ENCODE assay signal across 11 cellular contexts in the genomic region with DNA sequence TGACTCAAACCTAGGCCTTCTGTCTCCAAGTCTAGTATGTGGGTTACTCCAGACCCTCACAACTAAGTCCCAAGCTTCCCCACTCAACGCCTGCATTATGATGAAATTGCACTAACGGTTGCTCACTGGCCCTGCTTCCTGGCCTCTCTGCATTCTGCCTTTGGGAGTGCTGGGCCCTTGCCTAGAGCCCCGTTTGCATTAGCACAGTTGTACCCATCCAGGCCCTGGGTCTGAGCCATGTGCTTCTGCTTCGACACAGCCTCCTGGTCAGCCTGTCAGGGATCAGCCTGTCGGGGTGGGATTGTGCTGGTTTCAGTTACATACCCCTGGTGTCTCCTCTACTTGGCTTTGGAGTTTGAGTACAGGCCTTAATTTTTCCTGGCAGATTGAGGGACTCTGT.
"Had no signal": no experiment of that assay in that cellular context is flagged by ENCODE, and none has a peak within 500 bp of the region (broad histone marks: within the 10 kb centered on the region; RNA-seq: fewer than 3 reads in every experiment).

No MANE protein-coding gene starts in this region.

- H3K27me3 Mint-ChIP-seq: activated naive CD4-positive, alpha-beta T cell treated with anti-CD3 and anti-CD28 coated beads, Interleukin-2, amount 50 U/mL, for 24 hours; activated T-cell treated with anti-CD3 and anti-CD28 coated beads, Interleukin-2, amount 50 U/mL, for 24 hours; natural killer cell treated with Interleukin-12 subunit alpha and Interleukin-12 subunit beta and Interleukin-15 and Interleukin-18, amount 100 ng/mL, for 72 hours; stimulated activated naive CD8-positive, alpha-beta T cell treated with anti-CD3 and anti-CD28 coated beads, Interleukin-15, Interleukin-2, amounts not matched to agents 100 ng/mL and 50 ng/mL, for 24 hours had no signal

- H3K27ac Mint-ChIP-seq: activated naive CD4-positive, alpha-beta T cell treated with anti-CD3 and anti-CD28 coated beads, Interleukin-2, amount 50 U/mL, for 24 hours; activated T-cell treated with anti-CD3 and anti-CD28 coated beads, Interleukin-2, amount 50 U/mL, for 24 hours; natural killer cell treated with Interleukin-12 subunit alpha and Interleukin-12 subunit beta and Interleukin-15 and Interleukin-18, amount 100 ng/mL, for 72 hours; stimulated activated naive CD8-positive, alpha-beta T cell treated with anti-CD3 and anti-CD28 coated beads, Interleukin-15, Interleukin-2, amounts not matched to agents 100 ng/mL and 50 ng/mL, for 24 hours had no signal

- H3K4me1 Mint-ChIP-seq: activated naive CD4-positive, alpha-beta T cell treated with anti-CD3 and anti-CD28 coated beads, Interleukin-2, amount 50 U/mL, for 24 hours had no signal

- ATAC-seq: activated CD4-positive, CD25-positive, alpha-beta regulatory T cell treated with anti-CD3 and anti-CD28 coated beads, Interleukin-2, amount 50 U/mL, for 24 hours had no signal

- H3K9me3 Mint-ChIP-seq: activated naive CD4-positive, alpha-beta T cell treated with anti-CD3 and anti-CD28 coated beads, Interleukin-2, amount 50 U/mL, for 24 hours; activated T-cell treated with anti-CD3 and anti-CD28 coated beads, Interleukin-2, amount 50 U/mL, for 24 hours; natural killer cell treated with Interleukin-12 subunit alpha and Interleukin-12 subunit beta and Interleukin-15 and Interleukin-18, amount 100 ng/mL, for 72 hours; stimulated activated naive CD8-positive, alpha-beta T cell treated with anti-CD3 and anti-CD28 coated beads, Interleukin-15, Interleukin-2, amounts not matched to agents 100 ng/mL and 50 ng/mL, for 24 hours had no signal

- DNase-seq: activated effector memory CD4-positive, alpha-beta T cell treated with Interleukin-2 at 50 U/mL for 16 hours; activated T-cell treated with anti-CD3 and anti-CD28 coated beads, Interleukin-2, amount 50 U/mL, for 24 hours; central memory CD4-positive, alpha-beta T cell; cortex of kidney; effector memory CD4-positive, alpha-beta T cell; stimulated activated CD4-positive, alpha-beta T cell treated with anti-CD3 and anti-CD28 coated beads, Interleukin-4, amount 100 ng/mL, for 1 hour; stimulated activated CD8-positive, alpha-beta memory T cell treated with anti-CD3 and anti-CD28 coated beads, Interleukin-4, amount 100 ng/mL, for 48 hours had no signal

- H3K4me3 Mint-ChIP-seq: activated naive CD4-positive, alpha-beta T cell treated with anti-CD3 and anti-CD28 coated beads, Interleukin-2, amount 50 U/mL, for 24 hours; activated T-cell treated with anti-CD3 and anti-CD28 coated beads, Interleukin-2, amount 50 U/mL, for 24 hours; natural killer cell treated with Interleukin-12 subunit alpha and Interleukin-12 subunit beta and Interleukin-15 and Interleukin-18, amount 100 ng/mL, for 72 hours; stimulated activated naive CD8-positive, alpha-beta T cell treated with anti-CD3 and anti-CD28 coated beads, Interleukin-15, Interleukin-2, amounts not matched to agents 100 ng/mL and 50 ng/mL, for 24 hours had no signal
